9 cellular contexts compared by ENCODE assay signal in genomic region chr1:25804964-25805862, GRCh38. TPM values are rescaled to one million over a fixed set of nuclear protein-coding genes. Genes with fewer than 3 reads are reported as not detected.
A peak's percentile ranks its signal among the peaks of the same experiment; 100 is the strongest.
DNase-seq lines count a peak whose midpoint lies in the region; TF ChIP-seq lines count a peak whose summit lies in the region.
"Had no signal": no experiment of that assay in that cellular context is flagged by ENCODE, and none has a peak within 500 bp of the region (broad histone marks: within the 10 kb centered on the region; RNA-seq: fewer than 3 reads in every experiment).

No MANE protein-coding gene starts in this region.

- H3K27ac ChIP-seq in temporal lobe (ENCODE audit: low read depth, low read length), result peak overlapping the region; percentile 80
- H3K27ac ChIP-seq: SK-N-MC had no signal

- H3K9me3 Mint-ChIP-seq in activated CD4-positive, alpha-beta memory T cell treated with anti-CD3 and anti-CD28 coated beads for 36 hours, result no peaks in the 10 kb centered on the region
- no peaks in the 10 kb centered on the region for H3K9me3 Mint-ChIP-seq in activated CD4-positive, alpha-beta memory T cell treated with anti-CD3 and anti-CD28 coated beads, Interleukin-2, amount 10 ng/mL, durations not matched to agents 7 days and 5 days
- H3K9me3 Mint-ChIP-seq in chondrocyte (ENCODE audit: low read depth), result no peaks in the 10 kb centered on the region
- H3K9me3 Mint-ChIP-seq in nephron progenitor cell, result no peaks in the 10 kb centered on the region

- H3K27ac Mint-ChIP-seq in activated CD4-positive, alpha-beta memory T cell treated with anti-CD3 and anti-CD28 coated beads for 36 hours, result peak overlapping the region; percentile 55
- no peak overlapping the region for H3K27ac Mint-ChIP-seq in activated CD4-positive, alpha-beta memory T cell treated with anti-CD3 and anti-CD28 coated beads, Interleukin-2, amount 10 ng/mL, durations not matched to agents 7 days and 5 days
- H3K27ac Mint-ChIP-seq in chondrocyte (ENCODE audit: unreplicated experiment) (peak overlapping the region; percentile 69), nephron progenitor cell (no peak overlapping the region)

- H3K4me1 Mint-ChIP-seq in activated CD4-positive, alpha-beta memory T cell treated with anti-CD3 and anti-CD28 coated beads for 36 hours (ENCODE audit: low read depth), result peaks cover 37% of the 10 kb centered on the region
- H3K4me1 Mint-ChIP-seq in activated CD4-positive, alpha-beta memory T cell treated with anti-CD3 and anti-CD28 coated beads, Interleukin-2, amount 10 ng/mL, durations not matched to agents 7 days and 5 days, result peaks cover 26% of the 10 kb centered on the region
- H3K4me1 Mint-ChIP-seq in chondrocyte (ENCODE audit: low read depth), result peaks cover 46% of the 10 kb centered on the region
- H3K4me1 Mint-ChIP-seq in nephron progenitor cell, result peaks cover 48% of the 10 kb centered on the region

- TF ChIP-seq CTCF in chondrocyte (IDR thresholded peaks at IDR 0.05) (no peak), nephron progenitor cell (IDR thresholded peaks at IDR 0.05) (no peak)

- DNase-seq in activated CD4-positive, alpha-beta memory T cell treated with anti-CD3 and anti-CD28 coated beads for 36 hours, result no peak
- DNase-seq in activated CD4-positive, alpha-beta memory T cell treated with anti-CD3 and anti-CD28 coated beads, Interleukin-2, amount 10 ng/mL, durations not matched to agents 7 days and 5 days, result no peak
- DNase-seq in chondrocyte (ENCODE audit: low spot score), result no peak
- no peak for DNase-seq in nephron progenitor cell
- no peak for DNase-seq in cerebellum (ENCODE audit: low spot score)
- DNase-seq in NCI-H1092 treated with DMSO at 0.1 percent for 48 hours (lab: John Stamatoyannopoulos, UW), result no peak
- no peak for DNase-seq in GM03348 (ENCODE audit: low spot score)

- H3K27me3 Mint-ChIP-seq in activated CD4-positive, alpha-beta memory T cell treated with anti-CD3 and anti-CD28 coated beads for 36 hours, result no peaks in the 10 kb centered on the region
- H3K27me3 Mint-ChIP-seq in activated CD4-positive, alpha-beta memory T cell treated with anti-CD3 and anti-CD28 coated beads, Interleukin-2, amount 10 ng/mL, durations not matched to agents 7 days and 5 days, result peaks cover 9% of the 10 kb centered on the region
- H3K27me3 Mint-ChIP-seq in chondrocyte (ENCODE audit: low read depth) (no peaks in the 10 kb centered on the region), nephron progenitor cell (ENCODE audit: low read depth, poor library complexity) (peaks cover 8% of the 10 kb centered on the region)

- peaks cover 11% of the 10 kb centered on the region for H3K36me3 Mint-ChIP-seq in activated CD4-positive, alpha-beta memory T cell treated with anti-CD3 and anti-CD28 coated beads for 36 hours
- no peaks in the 10 kb centered on the region for H3K36me3 Mint-ChIP-seq in activated CD4-positive, alpha-beta memory T cell treated with anti-CD3 and anti-CD28 coated beads, Interleukin-2, amount 10 ng/mL, durations not matched to agents 7 days and 5 days (ENCODE audit: low read depth)
- H3K36me3 Mint-ChIP-seq in chondrocyte (ENCODE audit: low read depth), result peaks cover 9% of the 10 kb centered on the region
- peaks cover 18% of the 10 kb centered on the region for H3K36me3 Mint-ChIP-seq in nephron progenitor cell (ENCODE audit: low read depth)

- CTCF ChIA-PET in activated CD4-positive, alpha-beta memory T cell treated with anti-CD3 and anti-CD28 coated beads for 36 hours (lab: Charles Lee), result interaction anchor here (0.7 kb wide), 1 partner anchor 285 kb away, joined by 3 read pairs; no protein-coding TSS in a partner anchor
- CTCF ChIA-PET in activated CD4-positive, alpha-beta memory T cell treated with anti-CD3 and anti-CD28 coated beads, Interleukin-2, amount 10 ng/mL, durations not matched to agents 7 days and 5 days (lab: Charles Lee), result interaction anchor here (4.7 kb wide), 1 partner anchor 196 kb away, joined by 30 read pairs; no protein-coding TSS in a partner anchor

- intact Hi-C loops in activated CD4-positive, alpha-beta memory T cell treated with anti-CD3 and anti-CD28 coated beads for 36 hours (cut with micrococcal nuclease), result no loop called here

- POLR2A ChIA-PET in activated CD4-positive, alpha-beta memory T cell treated with anti-CD3 and anti-CD28 coated beads for 36 hours (lab: Charles Lee), result no interaction called here
- POLR2A ChIA-PET in activated CD4-positive, alpha-beta memory T cell treated with anti-CD3 and anti-CD28 coated beads, Interleukin-2, amount 10 ng/mL, durations not matched to agents 7 days and 5 days (lab: Charles Lee), result interaction anchor here (1.2 kb wide), 1 partner anchor 15 kb away, joined by 4 read pairs; the partner anchor contains the start of gene MTFR1L

- H3K4me3 Mint-ChIP-seq in activated CD4-positive, alpha-beta memory T cell treated with anti-CD3 and anti-CD28 coated beads for 36 hours, result no peak overlapping the region
- no peak overlapping the region for H3K4me3 Mint-ChIP-seq in activated CD4-positive, alpha-beta memory T cell treated with anti-CD3 and anti-CD28 coated beads, Interleukin-2, amount 10 ng/mL, durations not matched to agents 7 days and 5 days
- no peak overlapping the region for H3K4me3 Mint-ChIP-seq in chondrocyte (ENCODE audit: unreplicated experiment)
- peak overlapping the region; percentile 53 for H3K4me3 Mint-ChIP-seq in nephron progenitor cell

RNA-seq across cellular contexts. Expression of gene SELENON, which starts 5.2 kb away (rescaled TPM):
- 10 to 100 TPM; 26.8 to 26.9 TPM for total RNA-seq in activated CD4-positive, alpha-beta memory T cell treated with anti-CD3 and anti-CD28 coated beads for 36 hours
- 1 to 10 TPM; 5.9 to 6.0 TPM for total RNA-seq in activated CD4-positive, alpha-beta memory T cell treated with anti-CD3 and anti-CD28 coated beads, Interleukin-2, amount 10 ng/mL, durations not matched to agents 7 days and 5 days
- total RNA-seq in chondrocyte, result 77.0 to 99.5 TPM (median 95.7 TPM) in 3 replicates
- total RNA-seq in temporal lobe, result 16.5 TPM
- 21.6 TPM for total RNA-seq in cerebellum

RNA-seq across cellular contexts. Expression of gene MTFR1L, which starts 14.5 kb away (rescaled TPM):
- total RNA-seq in activated CD4-positive, alpha-beta memory T cell treated with anti-CD3 and anti-CD28 coated beads for 36 hours, result 10 to 100 TPM; 28.0 to 31.1 TPM
- total RNA-seq in activated CD4-positive, alpha-beta memory T cell treated with anti-CD3 and anti-CD28 coated beads, Interleukin-2, amount 10 ng/mL, durations not matched to agents 7 days and 5 days, result 10 to 100 TPM; 36.6 to 37.7 TPM
- 51.2 to 67.1 TPM (median 51.2 TPM) in 3 replicates for total RNA-seq in chondrocyte
- 31.2 TPM for total RNA-seq in temporal lobe
- total RNA-seq in cerebellum, result 39.0 TPM

RNA-seq across cellular contexts. Expression of gene AUNIP, which starts 54.0 kb away (rescaled TPM):
- total RNA-seq in activated CD4-positive, alpha-beta memory T cell treated with anti-CD3 and anti-CD28 coated beads for 36 hours, result 10 to 100 TPM in 1 of 2 experiments, 1 to 10 TPM in 1; 7.8 to 10.1 TPM
- total RNA-seq in activated CD4-positive, alpha-beta memory T cell treated with anti-CD3 and anti-CD28 coated beads, Interleukin-2, amount 10 ng/mL, durations not matched to agents 7 days and 5 days, result 1 to 10 TPM; 5.2 to 5.4 TPM
- total RNA-seq in chondrocyte, result 0.80 to 2.9 TPM (median 1.2 TPM) in 3 replicates
- total RNA-seq in temporal lobe, result 0.98 TPM
- total RNA-seq in cerebellum, result 1.9 TPM

Comparison
In these comparisons a context has a peak if more than half of its experiments do, and no peak if none do; other contexts are left out.
1. H3K27ac Mint-ChIP-seq: peak in activated CD4-positive, alpha-beta memory T cell treated with anti-CD3 and anti-CD28 coated beads for 36 hours (single experiment) and chondrocyte (single experiment); none in activated CD4-positive, alpha-beta memory T cell treated with anti-CD3 and anti-CD28 coated beads, Interleukin-2, amount 10 ng/mL, durations not matched to agents 7 days and 5 days (single experiment) and nephron progenitor cell (single experiment).